In genomic region chr2:101063753-101064502, GRCh38 we compare ENCODE assay signal across 9 cellular contexts.
DNase-seq lines count a peak whose midpoint lies in the region; ATAC-seq and TF ChIP-seq lines count a peak whose summit lies in the region.
"Had no signal": no experiment of that assay in that cellular context is flagged by ENCODE, and none has a peak within 500 bp of the region (broad histone marks: within the 10 kb centered on the region; RNA-seq: fewer than 3 reads in every experiment).

No MANE protein-coding gene starts in this region.

- H3K4me1 ChIP-seq in adipocyte (ENCODE audit: control insufficient read depth, insufficient read depth, low read length) (peaks cover 31% of the 10 kb centered on the region), heart right ventricle (peaks cover 12 to 57% (median 41%) of the 10 kb centered on the region in 9 donors), thyroid gland (peaks cover 11 to 29% of the 10 kb centered on the region in 2 donors)

- H3K4me3 ChIP-seq in adipocyte (ENCODE audit: low read length) = peak overlapping the region; percentile 47
- H3K4me3 ChIP-seq in heart right ventricle = no peak overlapping the region
- H3K4me3 ChIP-seq in thyroid gland (replicated peaks in 1 of 3) = no peak overlapping the region
- H3K4me3 ChIP-seq: SJCRH30 had no signal

- H3K36me3 ChIP-seq in adipocyte (ENCODE audit: control insufficient read depth, insufficient read depth, low read length, severe bottlenecking) = no peaks in the 10 kb centered on the region
- H3K36me3 ChIP-seq in heart right ventricle = peaks cover 0 to 18% (median 0%) of the 10 kb centered on the region in 9 donors
- H3K36me3 ChIP-seq in thyroid gland = no peaks in the 10 kb centered on the region
- H3K36me3 ChIP-seq: SJCRH30 had no signal

- peak overlapping the region; percentile 74 for H3K9ac ChIP-seq in adipocyte (ENCODE audit: low read length)

- H3K27ac ChIP-seq in heart right ventricle (peak overlapping the region in 8 of 10 donors; percentile 17 to 76 (median 46)), thyroid gland (peak overlapping the region in 2 of 3 donors; percentile 24 to 84)

- TF ChIP-seq POLR2A in thyroid gland (IDR thresholded peaks at IDR 0.05) = no peak

- 48 to 58% methylated on average over 3 of the region's 3 CpGs for WGBS in heart right ventricle, 2 donors
- 79 to 84% methylated on average over 3 of the region's 3 CpGs for WGBS in thyroid gland, 2 donors

- intact Hi-C loops in heart right ventricle (cut with DNase I) = loop anchor here in 3 of 10 donors (2.0 to 5.0 kb wide), 3 partner anchors 43 to 88 kb away; partner anchors contain the start of gene TBC1D8 (in 1 of the 3)
- intact Hi-C loops in thyroid gland (cut with DNase I) = no loop called here

- DNase-seq in adipocyte (ENCODE audit: low read depth) (peak; percentile 68), heart right ventricle (no peak), thyroid gland (no peak), SIG-M5 treated with dmso at 0.1 percent for 504 hours (lab: John Stamatoyannopoulos, UW; ENCODE audit: unreplicated experiment) (no peak)
- DNase-seq in stimulated activated CD4-positive, alpha-beta T cell treated with anti-CD3 and anti-CD28 coated beads, Interleukin-15, amount 100 ng/mL, for 24 hours = no peak
- DNase-seq: NCI-H187 had no signal

- H3K9me3 ChIP-seq in adipocyte (ENCODE audit: control insufficient read depth, low read length) (no peaks in the 10 kb centered on the region), heart right ventricle (no peaks in the 10 kb centered on the region), thyroid gland (no peaks in the 10 kb centered on the region)
- H3K9me3 ChIP-seq: SJCRH30 had no signal

- no peak for TF ChIP-seq CTCF in heart right ventricle (IDR thresholded peaks at IDR 0.05)
- no peak for TF ChIP-seq CTCF in thyroid gland (IDR thresholded peaks at IDR 0.05)

- ATAC-seq in GM21390 (IDR thresholded peaks at IDR 0.05; ENCODE audit: unreplicated experiment) (peak; percentile 53), heart right ventricle (peak in 1 of 8 donors; percentile 15), HG03460 (IDR thresholded peaks at IDR 0.05; ENCODE audit: unreplicated experiment) (no peak)

- no peaks in the 10 kb centered on the region for H3K27me3 ChIP-seq in adipocyte (replicated peaks; ENCODE audit: control insufficient read depth, insufficient read depth, low read length)
- H3K27me3 ChIP-seq in heart right ventricle = no peaks in the 10 kb centered on the region
- no peaks in the 10 kb centered on the region for H3K27me3 ChIP-seq in thyroid gland
- H3K27me3 ChIP-seq: SJCRH30 had no signal
